In genomic region chr3:43102773-43103480, GRCh38 we compare ENCODE assay signal across 13 cellular contexts. TPM values are rescaled to one million over a fixed set of nuclear protein-coding genes. Genes with fewer than 3 reads are reported as not detected.
A peak's percentile ranks its signal among the peaks of the same experiment; 100 is the strongest.
DNase-seq lines count a peak whose midpoint lies in the region; ATAC-seq and TF ChIP-seq lines count a peak whose summit lies in the region.
"Had no signal": no experiment of that assay in that cellular context is flagged by ENCODE, and none has a peak within 500 bp of the region (broad histone marks: within the 10 kb centered on the region; RNA-seq: fewer than 3 reads in every experiment).

No MANE protein-coding gene starts in this region.

- no peaks in the 10 kb centered on the region for H3F3A ChIP-seq in neural progenitor cell (ENCODE audit: low read depth)

- H3K27me3 Mint-ChIP-seq in neural progenitor cell (ENCODE audit: insufficient read depth, low read depth) (no peaks in the 10 kb centered on the region), progenitor cell of endocrine pancreas (peaks cover 10% of the 10 kb centered on the region)

- no peak overlapping the region for H3K27ac ChIP-seq in neural progenitor cell
- H3K27ac ChIP-seq: suprapubic skin had no signal

- no peak overlapping the region for H3K27ac Mint-ChIP-seq in neural progenitor cell
- H3K27ac Mint-ChIP-seq in progenitor cell of endocrine pancreas, result no peak overlapping the region

- H3K9ac ChIP-seq in neural progenitor cell, result no peak overlapping the region

- peaks cover 33% of the 10 kb centered on the region for H3K27me3 ChIP-seq in neural progenitor cell
- H3K27me3 ChIP-seq: esophagus squamous epithelium, suprapubic skin had no signal

- ATAC-seq in HG03378 (IDR thresholded peaks at IDR 0.05; ENCODE audit: unreplicated experiment), result no peak
- ATAC-seq: activated CD4-positive, CD25-positive, alpha-beta regulatory T cell treated with anti-CD3 and anti-CD28 coated beads, Interleukin-2, amount 50 U/mL, for 24 hours had no signal

- H3K9me3 Mint-ChIP-seq in neural progenitor cell (no peaks in the 10 kb centered on the region), progenitor cell of endocrine pancreas (ENCODE audit: low read depth) (no peaks in the 10 kb centered on the region)

- no peak overlapping the region for H2AFZ ChIP-seq in neural progenitor cell (replicated peaks)

- no peaks in the 10 kb centered on the region for H4K20me1 ChIP-seq in neural progenitor cell (ENCODE audit: low read depth)

- no peaks in the 10 kb centered on the region for H3K36me3 ChIP-seq in neural progenitor cell
- H3K36me3 ChIP-seq: esophagus squamous epithelium, suprapubic skin had no signal

- no peak overlapping the region for H3K4me3 ChIP-seq in fibroblast of the aortic adventitia (ENCODE audit: low read depth, low read length)
- H3K4me3 ChIP-seq in neural progenitor cell, result no peak overlapping the region
- H3K4me3 ChIP-seq: esophagus squamous epithelium, suprapubic skin had no signal

- DNase-seq in DMS79 treated with DMSO at 0.1 percent for 48 hours (lab: John Stamatoyannopoulos, UW) (peak; percentile 27), NCI-H187 treated with DMSO at 0.1 percent for 48 hours (lab: John Stamatoyannopoulos, UW) (peak; percentile 53), fibroblast of the aortic adventitia (ENCODE audit: low read depth) (peak; percentile 22), neural progenitor cell (ENCODE audit: low spot score) (no peak), T-helper 1 cell (no peak), progenitor cell of endocrine pancreas (ENCODE audit: low spot score, unreplicated experiment) (no peak)
- DNase-seq: esophagus squamous epithelium; mesenchymal stem cell; stimulated activated CD4-positive, alpha-beta T cell treated with anti-CD3 and anti-CD28 coated beads, Interleukin-4, amount 100 ng/mL, for 1 hour had no signal

- H3K4me1 Mint-ChIP-seq in neural progenitor cell (peaks cover 14% of the 10 kb centered on the region), progenitor cell of endocrine pancreas (ENCODE audit: low read depth) (peaks cover 11% of the 10 kb centered on the region)

- H3K9me3 ChIP-seq in neural progenitor cell (ENCODE audit: low read depth), result no peaks in the 10 kb centered on the region
- H3K9me3 ChIP-seq: esophagus squamous epithelium, suprapubic skin had no signal

- peaks cover 15% of the 10 kb centered on the region for H3K79me2 ChIP-seq in neural progenitor cell (ENCODE audit: low read depth)

- H3K4me1 ChIP-seq in neural progenitor cell, result peaks cover 7% of the 10 kb centered on the region

- TF ChIP-seq CTCF in fibroblast of the aortic adventitia (IDR thresholded peaks at IDR 0.05; ENCODE audit: insufficient read depth, low read length), result no peak
- TF ChIP-seq CTCF in neural progenitor cell (IDR thresholded peaks at IDR 0.05), result no peak
- no peak for TF ChIP-seq CTCF in progenitor cell of endocrine pancreas (IDR thresholded peaks at IDR 0.05; ENCODE audit: unreplicated experiment)

- H3K36me3 Mint-ChIP-seq in neural progenitor cell (no peaks in the 10 kb centered on the region), progenitor cell of endocrine pancreas (ENCODE audit: insufficient read depth) (no peaks in the 10 kb centered on the region)

- H3K4me3 Mint-ChIP-seq in neural progenitor cell (peak overlapping the region; percentile 65), progenitor cell of endocrine pancreas (ENCODE audit: low read depth) (no peak overlapping the region)

- no peak overlapping the region for H3K4me2 ChIP-seq in neural progenitor cell

RNA-seq across cellular contexts. Expression of gene POMGNT2, which starts 3.0 kb away (rescaled TPM):
- total RNA-seq in fibroblast of the aortic adventitia (ENCODE audit: low replicate concordance) (6.9 and 9.3 TPM in 2 replicates), neural progenitor cell (ENCODE audit: low replicate concordance) (13.2 and 28.8 TPM in 2 replicates), progenitor cell of endocrine pancreas (20.0 and 21.6 TPM in 2 replicates)
- total RNA-seq: OCI-LY7 had no signal

Comparison
In these comparisons a context has a peak if more than half of its experiments do, and no peak if none do; other contexts are left out.
1. DNase-seq: peak in DMS79 treated with DMSO at 0.1 percent for 48 hours (single experiment), NCI-H187 treated with DMSO at 0.1 percent for 48 hours (single experiment) and fibroblast of the aortic adventitia (single experiment); none in neural progenitor cell (single experiment), T-helper 1 cell (0 of 5) and progenitor cell of endocrine pancreas (single experiment).